In the genomic region with DNA sequence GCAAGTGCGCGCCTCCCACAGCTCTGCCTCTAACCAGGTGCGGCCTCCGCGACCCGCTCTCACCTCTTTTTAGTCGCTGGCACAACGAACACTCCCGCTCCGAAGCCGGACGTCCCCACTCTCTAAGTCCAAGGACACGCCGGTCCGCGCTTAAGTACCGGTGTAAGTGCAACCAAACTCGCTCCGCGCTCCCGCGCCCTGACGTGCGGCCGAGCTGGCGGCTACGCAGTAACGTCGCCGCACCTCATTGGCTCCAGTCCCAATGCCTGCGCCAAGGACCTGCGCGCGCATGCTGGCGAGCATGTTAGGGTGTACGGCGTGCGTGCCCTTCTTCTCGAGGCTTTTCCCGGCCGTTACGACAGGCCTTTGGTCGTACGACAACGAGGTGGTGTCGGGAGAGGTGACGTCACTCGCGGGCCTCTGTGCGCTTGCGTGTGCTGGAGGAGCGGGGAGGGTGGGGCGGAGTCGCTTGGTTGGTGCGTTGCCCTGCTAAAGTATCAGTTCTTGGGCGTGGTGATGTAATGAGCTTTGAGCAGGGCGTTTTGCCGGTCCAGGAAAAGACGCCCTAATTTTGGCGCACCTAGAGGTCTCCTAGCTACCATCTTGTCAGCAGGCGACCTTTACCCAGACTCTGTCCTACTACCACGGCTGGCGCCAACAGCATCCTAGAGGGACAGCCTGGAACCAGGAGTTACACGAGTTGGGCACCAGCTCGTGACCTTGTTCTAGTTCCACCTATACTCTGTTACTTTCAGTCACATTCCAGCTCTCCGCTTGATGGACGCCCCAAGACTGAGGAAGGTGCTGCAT, we compare ENCODE assay signal across 8 cellular contexts. TPM values are rescaled to one million over a fixed set of nuclear protein-coding genes. Genes with fewer than 3 reads are reported as not detected.
A peak's percentile ranks its signal among the peaks of the same experiment; 100 is the strongest.
DNase-seq lines count a peak whose midpoint lies in the region; ATAC-seq, FAIRE-seq and TF ChIP-seq lines count a peak whose summit lies in the region.

TSS of gene CYCS (minus strand) at position 124 of the 810 bp plus-strand sequence. CDS start 1,141 bp downstream, outside the sequence.

- no peaks in the 10 kb centered on the region for H3K9me3 Mint-ChIP-seq in T-cell

- peak within 1 kb of the TSS; percentile 95 to 100 (median 96) for H3K4me3 Mint-ChIP-seq in T-cell

- H3K36me3 ChIP-seq in cardiac muscle cell (peaks cover 25% of the 10 kb centered on the region), parathyroid adenoma (ENCODE audit: control insufficient read depth, insufficient read depth, low read length) (no peaks in the 10 kb centered on the region), tibial nerve (peaks cover 0 to 25% (median 0%) of the 10 kb centered on the region in 3 donors)

- peaks cover 26 to 33% (median 30%) of the 10 kb centered on the region in 3 donors for H3K4me1 Mint-ChIP-seq in T-cell

- peak; percentile 100 for TF ChIP-seq POLR2A in GM12891 (IDR thresholded peaks at IDR 0.05; ENCODE audit: low read depth, low read length)
- TF ChIP-seq POLR2A in tibial nerve (IDR thresholded peaks at IDR 0.05) = peak; percentile 90 to 97

- peak within 1 kb of the TSS; percentile 98 to 99 for H3K27ac Mint-ChIP-seq in T-cell

- H3K79me2 ChIP-seq in parathyroid adenoma = peaks cover 11% of the 10 kb centered on the region

- POLR2A ChIA-PET in T-cell (lab: Charles Lee) = interaction anchor here (0.5 to 1.7 kb wide), 33 partner anchors 8 to 1602 kb away, joined by 3 to 20 read pairs (median 4); partner anchors contain the start of gene CBX3 (in 1 of the 2)

- peaks cover 25% of the 10 kb centered on the region for H3K36me3 Mint-ChIP-seq in T-cell

- H3K4me1 ChIP-seq in cardiac muscle cell (ENCODE audit: low read depth) (peaks cover 6% of the 10 kb centered on the region), parathyroid adenoma (no peaks in the 10 kb centered on the region), tibial nerve (peaks cover 0 to 17% (median 0%) of the 10 kb centered on the region in 4 donors)

- peak; percentile 79 for DNase-seq in GM12891 (ENCODE audit: insufficient read length, low spot score)
- peak; percentile 98 for DNase-seq in NCI-H1436 treated with DMSO at 0.1 percent for 48 hours (lab: John Stamatoyannopoulos, UW)
- DNase-seq in T-cell = peak; percentile 98 to 100 (median 99)
- peak; percentile 100 for DNase-seq in cardiac muscle cell (ENCODE audit: low read depth in 1 of 2, low spot score in 1 of 2)
- peak; percentile 99 for DNase-seq in tibial nerve (ENCODE audit: low spot score in 2 of 2)

- FAIRE-seq in GM12891 (lab: Jason Lieb, UNC) = peak; percentile 100

- peak within 1 kb of the TSS; percentile 75 for H3K4me3 ChIP-seq in cardiac muscle cell
- H3K4me3 ChIP-seq in parathyroid adenoma (ENCODE audit: low read depth, low read length) = peak within 1 kb of the TSS; percentile 86
- H3K4me3 ChIP-seq in tibial nerve = peak within 1 kb of the TSS; percentile 82 to 99 (median 89)

- peak within 1 kb of the TSS; percentile 39 for H3K9ac ChIP-seq in parathyroid adenoma

- no peak for TF ChIP-seq CTCF in cardiac muscle cell (IDR thresholded peaks at IDR 0.05; ENCODE audit: low read depth, low read length)
- TF ChIP-seq CTCF in parathyroid adenoma (IDR thresholded peaks at IDR 0.05) = no peak
- peak in 2 of 5 experiments; percentile 22 to 55 for TF ChIP-seq CTCF in tibial nerve (IDR thresholded peaks at IDR 0.05)

- H3K27me3 ChIP-seq in cardiac muscle cell (no peaks in the 10 kb centered on the region), parathyroid adenoma (ENCODE audit: control insufficient read depth, insufficient read depth, low read length) (no peaks in the 10 kb centered on the region), tibial nerve (no peaks in the 10 kb centered on the region)

- peak within 1 kb of the TSS; percentile 88 for H3K27ac ChIP-seq in adipose tissue (ENCODE audit: low read depth, low read length)
- H3K27ac ChIP-seq in cardiac muscle cell = peak within 1 kb of the TSS; percentile 93
- H3K27ac ChIP-seq in parathyroid adenoma = peak within 1 kb of the TSS; percentile 82
- H3K27ac ChIP-seq in tibial nerve = peak within 1 kb of the TSS; percentile 94 to 99 (median 96)

- peak; percentile 99 to 100 for TF ChIP-seq EP300 in tibial nerve (IDR thresholded peaks at IDR 0.05)

- CTCF ChIA-PET in T-cell (lab: Charles Lee) = interaction anchor here (0.6 to 2.3 kb wide), 13 partner anchors 9 to 1579 kb away, joined by 3 to 17 read pairs (median 4); a partner anchor contains a TSS

- H3K27me3 Mint-ChIP-seq in T-cell = no peaks in the 10 kb centered on the region

- H3K9me3 ChIP-seq in cardiac muscle cell (ENCODE audit: low read depth) = no peaks in the 10 kb centered on the region
- no peaks in the 10 kb centered on the region for H3K9me3 ChIP-seq in parathyroid adenoma (ENCODE audit: control insufficient read depth, low read length)
- H3K9me3 ChIP-seq in tibial nerve = no peaks in the 10 kb centered on the region

- WGBS in adipose tissue, 3 donors = 1% methylated on average over 67 of the region's 67 CpGs
- WGBS in tibial nerve, 2 donors = 1 to 2% methylated on average over 28 to 63 of the region's 67 CpGs

- peak within 1 kb of the TSS; percentile 90 for H3K4me2 ChIP-seq in parathyroid adenoma (ENCODE audit: low read length)

- peak within 1 kb of the TSS; percentile 80 for H2AFZ ChIP-seq in parathyroid adenoma

- peak; percentile 97 for ATAC-seq in HG02840 (IDR thresholded peaks at IDR 0.05; ENCODE audit: low FRiP score, unreplicated experiment)
- ATAC-seq in T-cell (replicated peaks in 1 of 4) = peak; percentile 92 to 96 (median 94)

TF ChIP-seq in GM12891, 5 proteins besides CTCF, POLR2A, EP300 and RAD21:
- TF ChIP-seq POLR2AphosphoS5 (IDR thresholded peaks at IDR 0.05; ENCODE audit: low read depth, low read length) = peak; percentile 100
- peak; percentile 99 for TF ChIP-seq TAF1 (IDR thresholded peaks at IDR 0.05; ENCODE audit: low read depth, low read length)
- TF ChIP-seq POU2F2 (IDR thresholded peaks at IDR 0.05; ENCODE audit: low read depth, low read length) = peak; percentile 97
- TF ChIP-seq SPI1 (IDR thresholded peaks at IDR 0.05; ENCODE audit: low read depth, low read length) = no peak

RNA-seq across cellular contexts. Expression of gene CYCS, which starts in this region (rescaled TPM):
- polyA plus RNA-seq in GM12891 (2012; ENCODE audit: low read depth, missing spikeins) = 159 TPM
- total RNA-seq in T-cell (100 to 1,000 TPM in 2 of 5 donors, 10 to 100 TPM in 3; 45.0 to 136 (median 47.3) TPM), cardiac muscle cell (38.7 and 68.7 TPM in 2 replicates), tibial nerve (10 to 100 TPM; 13.3 to 25.6 (median 23.4) TPM)
- polyA plus RNA-seq in adipose tissue (100 to 1,000 TPM in 1 of 3 donors, 10 to 100 TPM in 2; 25.6 to 111 (median 93.9) TPM), cardiac muscle cell (300 and 489 TPM in 2 replicates)

Comparison
In these comparisons a context has a peak if more than half of its experiments do, and no peak if none do; other contexts are left out.
1. Peak in every context shown above with its lines: DNase-seq, ATAC-seq, H3K4me3 ChIP-seq and H3K27ac ChIP-seq.